Comparison of ENCODE assay signal across 31 cellular contexts in the genomic region with DNA sequence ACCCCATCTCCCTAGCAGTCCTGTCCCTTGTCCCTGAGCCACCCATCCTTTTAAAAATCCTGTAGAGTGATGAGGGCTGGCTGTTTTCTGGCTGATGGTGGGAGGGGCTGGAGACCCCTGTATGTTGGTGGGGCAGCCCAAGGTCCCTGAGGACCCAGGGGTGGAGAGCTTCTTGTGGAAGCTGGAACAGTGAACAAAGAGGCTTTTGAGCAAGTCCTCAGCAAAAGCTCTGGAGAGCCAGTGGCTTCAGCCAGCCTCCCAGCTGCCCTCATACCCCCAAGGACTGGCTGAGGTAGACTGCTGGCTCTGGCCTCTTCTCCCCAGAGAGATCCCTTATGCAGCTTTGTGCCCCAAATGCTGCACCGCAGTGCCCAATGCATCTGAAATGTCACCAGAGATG. TPM values are rescaled to one million over a fixed set of nuclear protein-coding genes. Genes with fewer than 3 reads are reported as not detected.
"Had no signal": no experiment of that assay in that cellular context is flagged by ENCODE, and none has a peak within 500 bp of the region (broad histone marks: within the 10 kb centered on the region; RNA-seq: fewer than 3 reads in every experiment).

No MANE protein-coding gene starts in this region.

- H3K27ac Mint-ChIP-seq: activated CD4-positive, alpha-beta memory T cell treated with anti-CD3 and anti-CD28 coated beads, Interleukin-2, amount 10 ng/mL, durations not matched to agents 7 days and 5 days; activated CD4-positive, alpha-beta T cell treated with anti-CD3 and anti-CD28 coated beads for 36 hours; activated CD4-positive, alpha-beta T cell treated with anti-CD3 and anti-CD28 coated beads, Interleukin-2, amount 10 ng/mL, durations not matched to agents 24 days and 14 days; activated naive CD4-positive, alpha-beta T cell treated with anti-CD3 and anti-CD28 coated beads, Interleukin-2, amount 10 ng/mL, durations not matched to agents 7 days and 5 days; activated naive CD4-positive, alpha-beta T cell treated with anti-CD3 and anti-CD28 coated beads, Interleukin-2, amount 50 U/mL, for 72 hours; activated naive CD8-positive, alpha-beta T cell treated with anti-CD3 and anti-CD28 coated beads, Interleukin-2, amount 10 ng/mL, durations not matched to agents 7 days and 5 days; activated T-helper 1 cell treated with anti-CD3 and anti-CD28 coated beads, Interleukin-12 subunit alpha, Interleukin-12 subunit beta, Interleukin-2, Interleukin-4 antibody, amounts not matched to agents 30 ng/mL and 10 ng/mL and 1 ng/mL, durations not matched to agents 14 hours and 24 hours and 36 hours; dendritic cell treated with granulocyte-macrophage colony-stimulating factor and Interleukin-4, amounts not matched to agents 40 ng/mL and 50 ng/mL, for 4 days had no signal

- H3K27me3 ChIP-seq: ascending aorta, breast epithelium, cardiac muscle cell, colonic mucosa, foreskin keratinocyte, gastrocnemius medialis had no signal

- DNase-seq: activated CD4-positive, alpha-beta memory T cell treated with anti-CD3 and anti-CD28 coated beads, Interleukin-2, amount 10 ng/mL, durations not matched to agents 7 days and 5 days; activated CD4-positive, alpha-beta T cell treated with anti-CD3 and anti-CD28 coated beads for 36 hours; activated CD4-positive, alpha-beta T cell treated with anti-CD3 and anti-CD28 coated beads, Interleukin-2, amount 10 ng/mL, durations not matched to agents 24 days and 14 days; activated CD4-positive, CD25-positive, alpha-beta regulatory T cell; activated CD4-positive, CD25-positive, alpha-beta regulatory T cell treated with anti-CD3 and anti-CD28 coated beads, Interleukin-2, amount 50 U/mL, for 72 hours; activated gamma-delta T cell; activated naive CD4-positive, alpha-beta T cell; activated naive CD4-positive, alpha-beta T cell treated with anti-CD3 and anti-CD28 coated beads, Interleukin-2, amount 10 ng/mL, durations not matched to agents 7 days and 5 days; activated naive CD8-positive, alpha-beta T cell treated with anti-CD3 and anti-CD28 coated beads, Interleukin-2, amount 10 ng/mL, durations not matched to agents 7 days and 5 days; activated T-cell treated with anti-CD3 and anti-CD28 coated beads, Interleukin-2, amount 50 U/mL, for 1 hour; activated T-cell treated with anti-CD3 and anti-CD28 coated beads, Interleukin-2, amount 50 U/mL, for 48 hours; central memory CD4-positive, alpha-beta T cell; cerebellar nuclear complex; colonic mucosa; dorsolateral prefrontal cortex; effector memory CD4-positive, alpha-beta T cell; erythroblast; foreskin keratinocyte; gastrocnemius medialis; glutamatergic neuron; heart left ventricle; T-helper 2 cell had no signal

- H3K4me1 ChIP-seq: ascending aorta, breast epithelium, colonic mucosa, foreskin keratinocyte had no signal

- H3K27me3 Mint-ChIP-seq: activated CD4-positive, alpha-beta T cell treated with anti-CD3 and anti-CD28 coated beads for 36 hours; activated CD4-positive, alpha-beta T cell treated with anti-CD3 and anti-CD28 coated beads, Interleukin-2, amount 10 ng/mL, durations not matched to agents 24 days and 14 days had no signal

- H3K27ac ChIP-seq: ascending aorta, breast epithelium, cardiac muscle cell, colonic mucosa, dorsolateral prefrontal cortex, esophagus muscularis mucosa, foreskin keratinocyte, gastrocnemius medialis, heart left ventricle had no signal

- H3K4me3 ChIP-seq: ascending aorta, breast epithelium, cardiac muscle cell, colonic mucosa, dorsolateral prefrontal cortex, esophagus muscularis mucosa, gastrocnemius medialis, heart left ventricle had no signal

- H3K9me3 ChIP-seq: ascending aorta, breast epithelium, colonic mucosa, esophagus muscularis mucosa, gastrocnemius medialis, heart left ventricle had no signal

- H3K9me3 Mint-ChIP-seq: activated CD4-positive, alpha-beta memory T cell treated with anti-CD3 and anti-CD28 coated beads, Interleukin-2, amount 10 ng/mL, durations not matched to agents 7 days and 5 days; activated CD4-positive, alpha-beta T cell treated with anti-CD3 and anti-CD28 coated beads, Interleukin-2, amount 10 ng/mL, durations not matched to agents 24 days and 14 days; activated naive CD4-positive, alpha-beta T cell treated with anti-CD3 and anti-CD28 coated beads, Interleukin-2, amount 10 ng/mL, durations not matched to agents 7 days and 5 days; activated naive CD4-positive, alpha-beta T cell treated with anti-CD3 and anti-CD28 coated beads, Interleukin-2, amount 50 U/mL, for 72 hours; activated naive CD8-positive, alpha-beta T cell treated with anti-CD3 and anti-CD28 coated beads, Interleukin-2, amount 10 ng/mL, durations not matched to agents 7 days and 5 days; activated T-helper 1 cell treated with anti-CD3 and anti-CD28 coated beads, Interleukin-12 subunit alpha, Interleukin-12 subunit beta, Interleukin-2, Interleukin-4 antibody, amounts not matched to agents 30 ng/mL and 10 ng/mL and 1 ng/mL, durations not matched to agents 14 hours and 24 hours and 36 hours; brain; dendritic cell treated with granulocyte-macrophage colony-stimulating factor and Interleukin-4, amounts not matched to agents 40 ng/mL and 50 ng/mL, for 4 days had no signal

- H3K36me3 ChIP-seq: ascending aorta, breast epithelium, cardiac muscle cell, colonic mucosa, esophagus muscularis mucosa, gastrocnemius medialis, heart left ventricle had no signal

- H3K36me3 Mint-ChIP-seq: activated naive CD4-positive, alpha-beta T cell treated with anti-CD3 and anti-CD28 coated beads, Interleukin-2, amount 10 ng/mL, durations not matched to agents 7 days and 5 days; activated naive CD4-positive, alpha-beta T cell treated with anti-CD3 and anti-CD28 coated beads, Interleukin-2, amount 50 U/mL, for 72 hours; activated naive CD8-positive, alpha-beta T cell treated with anti-CD3 and anti-CD28 coated beads, Interleukin-2, amount 10 ng/mL, durations not matched to agents 7 days and 5 days; brain had no signal

- H3K4me3 Mint-ChIP-seq: activated CD4-positive, alpha-beta memory T cell treated with anti-CD3 and anti-CD28 coated beads, Interleukin-2, amount 10 ng/mL, durations not matched to agents 7 days and 5 days; activated CD4-positive, alpha-beta T cell treated with anti-CD3 and anti-CD28 coated beads for 36 hours; activated CD4-positive, alpha-beta T cell treated with anti-CD3 and anti-CD28 coated beads, Interleukin-2, amount 10 ng/mL, durations not matched to agents 24 days and 14 days; activated naive CD4-positive, alpha-beta T cell treated with anti-CD3 and anti-CD28 coated beads, Interleukin-2, amount 10 ng/mL, durations not matched to agents 7 days and 5 days; activated naive CD8-positive, alpha-beta T cell treated with anti-CD3 and anti-CD28 coated beads, Interleukin-2, amount 10 ng/mL, durations not matched to agents 7 days and 5 days; activated T-helper 1 cell treated with anti-CD3 and anti-CD28 coated beads, Interleukin-12 subunit alpha, Interleukin-12 subunit beta, Interleukin-2, Interleukin-4 antibody, amounts not matched to agents 30 ng/mL and 10 ng/mL and 1 ng/mL, durations not matched to agents 14 hours and 24 hours and 36 hours; dendritic cell treated with granulocyte-macrophage colony-stimulating factor and Interleukin-4, amounts not matched to agents 40 ng/mL and 50 ng/mL, for 4 days had no signal

RNA-seq across cellular contexts. Expression of a gene that starts 29.2 kb away (rescaled TPM):
- total RNA-seq: activated CD4-positive, alpha-beta memory T cell treated with anti-CD3 and anti-CD28 coated beads, Interleukin-2, amount 10 ng/mL, durations not matched to agents 7 days and 5 days; activated naive CD4-positive, alpha-beta T cell treated with anti-CD3 and anti-CD28 coated beads, Interleukin-2, amount 50 U/mL, for 72 hours; activated naive CD8-positive, alpha-beta T cell treated with anti-CD3 and anti-CD28 coated beads, Interleukin-2, amount 10 ng/mL, durations not matched to agents 7 days and 5 days; ascending aorta; esophagus muscularis mucosa; gastrocnemius medialis; T-helper 1 cell treated with Interleukin-12 subunit alpha and Interleukin-12 subunit beta and Interleukin-4 antibody, amounts not matched to agents 30 ng/mL and 1 ng/mL, for 36 hours had no signal
